In the genomic region with DNA sequence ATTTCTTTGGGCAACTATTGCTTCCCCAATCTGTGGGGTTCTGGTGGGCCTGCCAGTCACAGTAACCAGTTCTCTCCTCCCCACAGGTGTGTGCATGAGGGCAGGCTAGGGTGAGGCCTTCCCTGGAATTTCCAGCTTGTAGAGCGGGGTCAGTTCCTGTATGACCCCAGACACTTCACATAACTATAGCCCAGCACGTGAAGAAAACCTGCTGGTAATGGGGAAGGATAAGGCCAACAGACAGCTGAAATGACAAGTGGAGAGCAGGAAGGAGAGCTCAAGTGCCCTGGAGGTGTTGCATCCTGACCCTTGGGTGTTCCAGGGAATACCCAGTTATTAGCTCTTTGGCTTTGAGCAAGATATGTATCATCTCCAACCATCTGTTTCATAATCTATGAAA, we compare ENCODE assay signal across 1 cellular context.
TF ChIP-seq lines count a peak whose summit lies in the region.

No MANE protein-coding gene starts in this region.

TF ChIP-seq in H1, 55 proteins besides CTCF, POLR2A, EP300 and RAD21:
- TF ChIP-seq CHD7 (IDR thresholded peaks at IDR 0.05; ENCODE audit: insufficient replicate concordance, low read length) (no peak), POLR2AphosphoS5 (IDR thresholded peaks at IDR 0.05; ENCODE audit: low read depth, low read length) (0 out of 2 replicates have a peak, but pooled peaks have one; percentile 18), YY1 (IDR thresholded peaks at IDR 0.05; ENCODE audit: low read depth, low read length) (no peak)
